ENCODE assay signal across 3 cellular contexts in genomic region chr9:134495881-134496412, GRCh38.
TF ChIP-seq lines count a peak whose summit lies in the region.

No MANE protein-coding gene starts in this region.

TF ChIP-seq in SK-N-SH, 30 proteins besides CTCF, POLR2A, EP300 and RAD21 (continues in another document):
- TF ChIP-seq TEAD4 (IDR thresholded peaks at IDR 0.05; ENCODE audit: borderline replicate concordance, insufficient read depth) (no peak), RFX5 (IDR thresholded peaks at IDR 0.05; ENCODE audit: low read length) (no peak), TCF12 (IDR thresholded peaks at IDR 0.05) (no peak), MAX (IDR thresholded peaks at IDR 0.05; ENCODE audit: low read depth) (no peak), NFIC (IDR thresholded peaks at IDR 0.05; ENCODE audit: borderline replicate concordance) (no peak), USF1 (IDR thresholded peaks at IDR 0.05; ENCODE audit: borderline replicate concordance, low read depth) (no peak), PBX3 (IDR thresholded peaks at IDR 0.05) (no peak), ZBTB33 (IDR thresholded peaks at IDR 0.05; ENCODE audit: borderline replicate concordance, low read depth) (no peak), EZH2phosphoT487 (IDR thresholded peaks at IDR 0.05; ENCODE audit: borderline replicate concordance, low read depth) (no peak), YY1 (IDR thresholded peaks at IDR 0.05; ENCODE audit: low read depth) (no peak), ELF1 (IDR thresholded peaks at IDR 0.05) (no peak), SIN3A (IDR thresholded peaks at IDR 0.05; ENCODE audit: borderline replicate concordance, low read depth, low read length) (no peak), IRF3 (IDR thresholded peaks at IDR 0.05; ENCODE audit: low read depth, low read length) (no peak), POLR2AphosphoS5 (IDR thresholded peaks at IDR 0.05; ENCODE audit: low read depth, low read length) (no peak)

TF ChIP-seq in SK-N-SH treated with all-trans-retinoic acid at 6 μM for 48 hours, 23 proteins besides CTCF, POLR2A, EP300 and RAD21:
- TF ChIP-seq OSR1 (CRISPR knock-in tag; IDR thresholded peaks at IDR 0.05) (no peak), ISL1 (CRISPR knock-in tag; IDR thresholded peaks at IDR 0.05) (no peak), ZNF565 (CRISPR knock-in tag; conservative IDR thresholded peaks at IDR 0.05; ENCODE audit: low read depth) (no peak), SNAI2 (CRISPR knock-in tag; IDR thresholded peaks at IDR 0.05) (no peak), PATZ1 (CRISPR knock-in tag; IDR thresholded peaks at IDR 0.05; ENCODE audit: borderline replicate concordance) (no peak), POU6F1 (CRISPR knock-in tag; IDR thresholded peaks at IDR 0.05; ENCODE audit: borderline replicate concordance, low read depth) (no peak), ZFP30 (CRISPR knock-in tag; IDR thresholded peaks at IDR 0.05) (no peak), CSRNP3 (CRISPR knock-in tag; IDR thresholded peaks at IDR 0.05) (no peak), ARNTL (CRISPR knock-in tag; IDR thresholded peaks at IDR 0.05; ENCODE audit: borderline replicate concordance, low read depth) (no peak), ZNF70 (CRISPR knock-in tag; IDR thresholded peaks at IDR 0.05) (no peak), PPARA (CRISPR knock-in tag; IDR thresholded peaks at IDR 0.05; ENCODE audit: borderline replicate concordance) (no peak), BACH2 (CRISPR knock-in tag; IDR thresholded peaks at IDR 0.05; ENCODE audit: borderline replicate concordance) (no peak), CREB5 (CRISPR knock-in tag; IDR thresholded peaks at IDR 0.05; ENCODE audit: low read depth) (no peak), TOX (CRISPR knock-in tag; IDR thresholded peaks at IDR 0.05; ENCODE audit: borderline replicate concordance) (no peak), ESRRG (CRISPR knock-in tag; IDR thresholded peaks at IDR 0.05) (no peak)
TF ChIP-seq in SK-N-SH treated with all-trans-retinoic acid at 6 μM for 48 hours: peak in this region for 0.

TF ChIP-seq in IMR-90, 13 proteins besides CTCF, POLR2A, EP300 and RAD21:
- TF ChIP-seq RCOR1 (IDR thresholded peaks at IDR 0.05; ENCODE audit: insufficient replicate concordance, low read length): no peak
- no peak for TF ChIP-seq ELK1 (IDR thresholded peaks at IDR 0.05; ENCODE audit: borderline replicate concordance, low read depth, low read length)
- no peak for TF ChIP-seq RFX5 (IDR thresholded peaks at IDR 0.05; ENCODE audit: low read depth, low read length)
- no peak for TF ChIP-seq SMC3 (IDR thresholded peaks at IDR 0.05; ENCODE audit: low read depth, low read length)
- TF ChIP-seq FOS (IDR thresholded peaks at IDR 0.05; ENCODE audit: low read depth, low read length): no peak
- no peak for TF ChIP-seq MAZ (IDR thresholded peaks at IDR 0.05; ENCODE audit: borderline replicate concordance, low read depth, low read length)
- no peak for TF ChIP-seq USF2 (IDR thresholded peaks at IDR 0.05; ENCODE audit: low read depth, low read length)
- TF ChIP-seq BHLHE40 (IDR thresholded peaks at IDR 0.05; ENCODE audit: low read depth, low read length): no peak
- no peak for TF ChIP-seq MXI1 (IDR thresholded peaks at IDR 0.05; ENCODE audit: borderline replicate concordance, low read depth, low read length)
- no peak for TF ChIP-seq NFE2L2 (IDR thresholded peaks at IDR 0.05; ENCODE audit: low read depth, low read length)
- no peak for TF ChIP-seq CEBPB (IDR thresholded peaks at IDR 0.05; ENCODE audit: low read depth, low read length)
- TF ChIP-seq MAFK (IDR thresholded peaks at IDR 0.05; ENCODE audit: low read depth, low read length): no peak
TF ChIP-seq in IMR-90: peak in this region for 0.
